ENCODE assay signal across 1 cellular context in genomic region chr15:29324746-29325145, GRCh38.
TF ChIP-seq lines count a peak whose summit lies in the region.

No MANE protein-coding gene starts in this region.

TF ChIP-seq in GM12878, 131 proteins besides CTCF, POLR2A, EP300 and RAD21 (continued from another document):
- TF ChIP-seq RUNX3 (IDR thresholded peaks at IDR 0.05; ENCODE audit: low read length): peak; percentile 59; the same call in 1 of the 2 replicates
